In the genomic region with DNA sequence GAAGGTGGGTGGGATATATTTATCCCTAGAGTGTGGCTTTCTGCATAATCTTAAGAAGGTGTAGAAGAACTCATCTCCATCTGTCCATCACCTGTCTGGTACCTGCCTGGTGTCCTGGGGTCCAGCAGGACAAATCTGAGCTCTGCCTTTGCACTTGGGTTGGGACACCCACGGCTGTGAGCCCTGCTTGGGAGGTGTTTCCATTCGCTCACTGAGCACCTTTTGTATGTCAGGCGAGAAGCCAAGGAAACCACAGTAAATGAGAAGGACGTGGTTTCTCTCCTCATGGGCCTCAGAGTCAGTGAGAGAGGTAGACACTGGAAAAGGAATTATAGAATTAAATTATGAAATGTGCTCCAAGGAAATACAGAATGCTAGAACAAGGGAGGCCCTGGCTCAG, we compare ENCODE assay signal across 1 cellular context.
TF ChIP-seq lines count a peak whose summit lies in the region.

No MANE protein-coding gene starts in this region.

TF ChIP-seq in H1, 55 proteins besides CTCF, POLR2A, EP300 and RAD21 (continued from another document):
- TF ChIP-seq, protein P1, sequence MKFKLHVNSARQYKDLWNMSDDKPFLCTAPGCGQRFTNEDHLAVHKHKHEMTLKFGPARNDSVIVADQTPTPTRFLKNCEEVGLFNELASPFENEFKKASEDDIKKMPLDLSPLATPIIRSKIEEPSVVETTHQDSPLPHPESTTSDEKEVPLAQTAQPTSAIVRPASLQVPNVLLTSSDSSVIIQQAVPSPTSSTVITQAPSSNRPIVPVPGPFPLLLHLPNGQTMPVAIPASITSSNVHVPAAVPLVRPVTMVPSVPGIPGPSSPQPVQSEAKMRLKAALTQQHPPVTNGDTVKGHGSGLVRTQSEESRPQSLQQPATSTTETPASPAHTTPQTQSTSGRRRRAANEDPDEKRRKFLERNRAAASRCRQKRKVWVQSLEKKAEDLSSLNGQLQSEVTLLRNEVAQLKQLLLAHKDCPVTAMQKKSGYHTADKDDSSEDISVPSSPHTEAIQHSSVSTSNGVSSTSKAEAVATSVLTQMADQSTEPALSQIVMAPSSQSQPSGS (IDR thresholded peaks at IDR 0.05; ENCODE audit: low read length), result no peak
- TF ChIP-seq MAFK (IDR thresholded peaks at IDR 0.05; ENCODE audit: low read depth, low read length), result no peak
- TF ChIP-seq SUZ12 (IDR thresholded peaks at IDR 0.05; ENCODE audit: low read length), result no peak
- TF ChIP-seq SIX5 (IDR thresholded peaks at IDR 0.05; ENCODE audit: low read depth, low read length), result no peak
- TF ChIP-seq KDM1A (IDR thresholded peaks at IDR 0.05; ENCODE audit: borderline replicate concordance, low read length), result no peak
- TF ChIP-seq RFX5 (IDR thresholded peaks at IDR 0.05; ENCODE audit: borderline replicate concordance, low read depth, low read length), result no peak
- no peak for TF ChIP-seq CHD2 (IDR thresholded peaks at IDR 0.05; ENCODE audit: low read length)
- TF ChIP-seq JUND (IDR thresholded peaks at IDR 0.05; ENCODE audit: low read length), result no peak
- no peak for TF ChIP-seq NANOG (IDR thresholded peaks at IDR 0.05; ENCODE audit: insufficient read depth, low read depth, low read length, poor library complexity, severe bottlenecking)
